ENCODE assay signal across 19 cellular contexts in genomic region chr18:2410688-2411087, GRCh38.
DNase-seq lines count a peak whose midpoint lies in the region; ATAC-seq, FAIRE-seq and TF ChIP-seq lines count a peak whose summit lies in the region.
"Had no signal": no experiment of that assay in that cellular context is flagged by ENCODE, and none has a peak within 500 bp of the region (broad histone marks: within the 10 kb centered on the region; RNA-seq: fewer than 3 reads in every experiment).

No MANE protein-coding gene starts in this region.

- H3K36me3 ChIP-seq in kidney epithelial cell (ENCODE audit: control insufficient read depth, insufficient read depth, low read length): no peaks in the 10 kb centered on the region
- H3K36me3 ChIP-seq in CD8-positive, alpha-beta memory T cell (ENCODE audit: insufficient read depth, low read length): no peaks in the 10 kb centered on the region
- H3K36me3 ChIP-seq: ovary, Peyer's patch, upper lobe of right lung had no signal

- H3K27me3 Mint-ChIP-seq in activated CD4-positive, alpha-beta T cell treated with anti-CD3 and anti-CD28 coated beads, Interleukin-2, amount 10 ng/mL, durations not matched to agents 24 days and 14 days: peaks cover 2% of the 10 kb centered on the region
- H3K27me3 Mint-ChIP-seq in CD8-positive, alpha-beta memory T cell: peaks cover 10 to 20% of the 10 kb centered on the region in 2 donors

- no peak overlapping the region for H3K4me3 ChIP-seq in A549
- H3K4me3 ChIP-seq in astrocyte of the spinal cord (ENCODE audit: low read depth, low read length): no peak overlapping the region
- no peak overlapping the region for H3K4me3 ChIP-seq in kidney epithelial cell (ENCODE audit: low read depth, low read length)
- H3K4me3 ChIP-seq in CD8-positive, alpha-beta memory T cell (ENCODE audit: low read length): no peak overlapping the region
- H3K4me3 ChIP-seq: ovary, Peyer's patch, skin epidermis, upper lobe of right lung had no signal

- no peak for TF ChIP-seq EP300 in A549 (IDR thresholded peaks at IDR 0.05)

- FAIRE-seq in A549 (lab: Jason Lieb, UNC) (no peak), frontal cortex (lab: Jason Lieb, UNC) (no peak)

- H3K27ac ChIP-seq in A549: no peak overlapping the region
- no peak overlapping the region for H3K27ac ChIP-seq in CD8-positive, alpha-beta memory T cell (ENCODE audit: low read depth, low read length)
- H3K27ac ChIP-seq: ovary, Peyer's patch, skin epidermis, upper lobe of right lung had no signal

- H3K4me1 ChIP-seq in A549: peaks cover 19% of the 10 kb centered on the region; the same call in 1 of the 3 replicates
- no peaks in the 10 kb centered on the region for H3K4me1 ChIP-seq in CD8-positive, alpha-beta memory T cell (ENCODE audit: insufficient read depth, low read length)
- H3K4me1 ChIP-seq: Peyer's patch, upper lobe of right lung had no signal

- CTCF ChIA-PET in A549 (lab: Yijun Ruan, JAX): no interaction called here
- CTCF ChIA-PET in CD8-positive, alpha-beta memory T cell (lab: Charles Lee): no interaction called here

- no peak for TF ChIP-seq POLR2A in A549 (IDR thresholded peaks at IDR 0.05; ENCODE audit: low read length)

- H3K4me2 ChIP-seq in A549: peak overlapping the region; percentile 38

- in situ Hi-C loops in astrocyte of the spinal cord (cut with HindIII; ENCODE audit: low sequenced_read_pairs): no loop called here

- WGBS in A549 (ENCODE audit: missing lambda C conversion rate): 20% methylated on average over 1 of the region's 1 CpG

- ATAC-seq in A549: no peak
- no peak for ATAC-seq in GM18870 (IDR thresholded peaks at IDR 0.05; ENCODE audit: unreplicated experiment)
- ATAC-seq: activated CD8-positive, alpha-beta T cell treated with anti-CD3 and anti-CD28 coated beads, Interleukin-2, amount 10 ng/mL, durations not matched to agents 7 days and 5 days; activated naive CD8-positive, alpha-beta T cell treated with anti-CD3 and anti-CD28 coated beads, Interleukin-2, amount 50 U/mL, for 24 hours; CD8-positive, alpha-beta T cell; stimulated activated naive B cell treated with anti-CD40 and anti-IgM and Interleukin-4, amounts not matched to agents 10 μg/mL and 1 μg/mL and 100 μg/mL, for 72 hours; upper lobe of right lung had no signal

- peak in 1 of 2 experiments; percentile 5 for DNase-seq in A549 (ENCODE audit: low read depth in 1 of 2, low spot score in 1 of 2)
- DNase-seq in HuH-7.5 (ENCODE audit: low spot score): peak; percentile 24
- peak; percentile 59 for DNase-seq in astrocyte of the spinal cord (ENCODE audit: low read depth, low spot score)
- peak; percentile 44 for DNase-seq in kidney epithelial cell (ENCODE audit: low read depth)
- DNase-seq in activated CD4-positive, alpha-beta T cell treated with anti-CD3 and anti-CD28 coated beads, Interleukin-2, amount 10 ng/mL, durations not matched to agents 24 days and 14 days: no peak
- no peak for DNase-seq in frontal cortex (ENCODE audit: low spot score in 2 of 2)
- DNase-seq in CD8-positive, alpha-beta memory T cell: no peak
- DNase-seq: activated CD8-positive, alpha-beta T cell treated with anti-CD3 and anti-CD28 coated beads, Interleukin-2, amount 10 ng/mL, durations not matched to agents 7 days and 5 days; activated naive CD8-positive, alpha-beta T cell treated with anti-CD3 and anti-CD28 coated beads, Interleukin-2, amount 50 U/mL, for 24 hours; CD8-positive, alpha-beta T cell; GDM1; ovary; Peyer's patch; stimulated activated naive B cell treated with anti-CD40 and anti-IgM and Interleukin-4, amounts not matched to agents 10 μg/mL and 1 μg/mL and 100 μg/mL, for 72 hours; SW 1271; upper lobe of right lung had no signal

- no peaks in the 10 kb centered on the region for H3K9me3 Mint-ChIP-seq in activated CD4-positive, alpha-beta T cell treated with anti-CD3 and anti-CD28 coated beads, Interleukin-2, amount 10 ng/mL, durations not matched to agents 24 days and 14 days
- H3K9me3 Mint-ChIP-seq in CD8-positive, alpha-beta memory T cell: no peaks in the 10 kb centered on the region
- H3K9me3 Mint-ChIP-seq: activated naive CD8-positive, alpha-beta T cell treated with anti-CD3 and anti-CD28 coated beads, Interleukin-2, amount 50 U/mL, for 24 hours; activated T-helper 1 cell treated with anti-CD3 and anti-CD28 coated beads, Interleukin-12 subunit alpha, Interleukin-12 subunit beta, Interleukin-2, Interleukin-4 antibody, amounts not matched to agents 30 ng/mL and 10 ng/mL and 1 ng/mL, durations not matched to agents 14 hours and 24 hours and 36 hours; CD8-positive, alpha-beta T cell; stimulated activated naive B cell treated with anti-CD40 and anti-IgM and Interleukin-4, amounts not matched to agents 10 μg/mL and 1 μg/mL and 100 μg/mL, for 72 hours had no signal

- H3K4me1 Mint-ChIP-seq in activated CD4-positive, alpha-beta T cell treated with anti-CD3 and anti-CD28 coated beads, Interleukin-2, amount 10 ng/mL, durations not matched to agents 24 days and 14 days: no peaks in the 10 kb centered on the region
- no peaks in the 10 kb centered on the region for H3K4me1 Mint-ChIP-seq in CD8-positive, alpha-beta memory T cell
- H3K4me1 Mint-ChIP-seq: activated naive CD8-positive, alpha-beta T cell treated with anti-CD3 and anti-CD28 coated beads, Interleukin-2, amount 50 U/mL, for 24 hours; stimulated activated naive B cell treated with anti-CD40 and anti-IgM and Interleukin-4, amounts not matched to agents 10 μg/mL and 1 μg/mL and 100 μg/mL, for 72 hours had no signal

- H3K27ac Mint-ChIP-seq in activated CD4-positive, alpha-beta T cell treated with anti-CD3 and anti-CD28 coated beads, Interleukin-2, amount 10 ng/mL, durations not matched to agents 24 days and 14 days: no peak overlapping the region
- H3K27ac Mint-ChIP-seq in CD8-positive, alpha-beta memory T cell: no peak overlapping the region
- H3K27ac Mint-ChIP-seq: activated CD8-positive, alpha-beta T cell treated with anti-CD3 and anti-CD28 coated beads, Interleukin-2, amount 10 ng/mL, durations not matched to agents 7 days and 5 days; activated naive CD8-positive, alpha-beta T cell treated with anti-CD3 and anti-CD28 coated beads, Interleukin-2, amount 50 U/mL, for 24 hours; activated T-helper 1 cell treated with anti-CD3 and anti-CD28 coated beads, Interleukin-12 subunit alpha, Interleukin-12 subunit beta, Interleukin-2, Interleukin-4 antibody, amounts not matched to agents 30 ng/mL and 10 ng/mL and 1 ng/mL, durations not matched to agents 14 hours and 24 hours and 36 hours; CD8-positive, alpha-beta T cell; stimulated activated naive B cell treated with anti-CD40 and anti-IgM and Interleukin-4, amounts not matched to agents 10 μg/mL and 1 μg/mL and 100 μg/mL, for 72 hours had no signal

- H3K4me3 Mint-ChIP-seq in activated CD4-positive, alpha-beta T cell treated with anti-CD3 and anti-CD28 coated beads, Interleukin-2, amount 10 ng/mL, durations not matched to agents 24 days and 14 days: no peak overlapping the region
- no peak overlapping the region for H3K4me3 Mint-ChIP-seq in CD8-positive, alpha-beta memory T cell
- H3K4me3 Mint-ChIP-seq: activated CD8-positive, alpha-beta T cell treated with anti-CD3 and anti-CD28 coated beads, Interleukin-2, amount 10 ng/mL, durations not matched to agents 7 days and 5 days; activated naive CD8-positive, alpha-beta T cell treated with anti-CD3 and anti-CD28 coated beads, Interleukin-2, amount 50 U/mL, for 24 hours; activated T-helper 1 cell treated with anti-CD3 and anti-CD28 coated beads, Interleukin-12 subunit alpha, Interleukin-12 subunit beta, Interleukin-2, Interleukin-4 antibody, amounts not matched to agents 30 ng/mL and 10 ng/mL and 1 ng/mL, durations not matched to agents 14 hours and 24 hours and 36 hours; CD8-positive, alpha-beta T cell; stimulated activated naive B cell treated with anti-CD40 and anti-IgM and Interleukin-4, amounts not matched to agents 10 μg/mL and 1 μg/mL and 100 μg/mL, for 72 hours had no signal

- no peaks in the 10 kb centered on the region for H3K9me3 ChIP-seq in A549
- no peaks in the 10 kb centered on the region for H3K9me3 ChIP-seq in CD8-positive, alpha-beta memory T cell (ENCODE audit: low read length)
- H3K9me3 ChIP-seq: ovary, Peyer's patch, upper lobe of right lung had no signal

- H3K36me3 Mint-ChIP-seq in activated CD4-positive, alpha-beta T cell treated with anti-CD3 and anti-CD28 coated beads, Interleukin-2, amount 10 ng/mL, durations not matched to agents 24 days and 14 days (ENCODE audit: low read depth): no peaks in the 10 kb centered on the region
- H3K36me3 Mint-ChIP-seq in CD8-positive, alpha-beta memory T cell: no peaks in the 10 kb centered on the region
- H3K36me3 Mint-ChIP-seq: CD8-positive, alpha-beta T cell; stimulated activated naive B cell treated with anti-CD40 and anti-IgM and Interleukin-4, amounts not matched to agents 10 μg/mL and 1 μg/mL and 100 μg/mL, for 72 hours had no signal

- TF ChIP-seq CTCF in A549 (IDR thresholded peaks at IDR 0.05) (no peak), astrocyte of the spinal cord (IDR thresholded peaks at IDR 0.05; ENCODE audit: low read depth, low read length) (no peak), kidney epithelial cell (IDR thresholded peaks at IDR 0.05; ENCODE audit: insufficient read depth, low read length, poor library complexity, severe bottlenecking) (no peak)

- H3K27me3 ChIP-seq in kidney epithelial cell (ENCODE audit: control insufficient read depth, insufficient read depth, low read length): no peaks in the 10 kb centered on the region
- H3K27me3 ChIP-seq in CD8-positive, alpha-beta memory T cell (ENCODE audit: insufficient read depth, low read length, poor library complexity, severe bottlenecking): no peaks in the 10 kb centered on the region
- H3K27me3 ChIP-seq: ovary, Peyer's patch, upper lobe of right lung had no signal

- POLR2A ChIA-PET in A549 (lab: Yijun Ruan, JAX): no interaction called here
- POLR2A ChIA-PET in CD8-positive, alpha-beta memory T cell (lab: Charles Lee): no interaction called here

- no peak for TF ChIP-seq RAD21 in A549 (conservative IDR thresholded peaks at IDR 0.05 in 1 of 2, IDR thresholded peaks at IDR 0.05 in 1 of 2)

- intact Hi-C loops in activated CD4-positive, alpha-beta T cell treated with anti-CD3 and anti-CD28 coated beads, Interleukin-2, amount 10 ng/mL, durations not matched to agents 24 days and 14 days (cut with micrococcal nuclease): no loop called here

TF ChIP-seq in A549, 52 proteins besides CTCF, POLR2A, EP300 and RAD21 (continues in another document):
- TF ChIP-seq MAFK (IDR thresholded peaks at IDR 0.05; ENCODE audit: partially characterized antibody): no peak

Comparison
In these comparisons a context has a peak if more than half of its experiments do, and no peak if none do; other contexts are left out.
1. DNase-seq: peak in HuH-7.5 (single experiment), astrocyte of the spinal cord (single experiment) and kidney epithelial cell (single experiment); none in activated CD4-positive, alpha-beta T cell treated with anti-CD3 and anti-CD28 coated beads, Interleukin-2, amount 10 ng/mL, durations not matched to agents 24 days and 14 days (single experiment), frontal cortex (0 of 2) and CD8-positive, alpha-beta memory T cell (0 of 5).